ENCODE assay signal across 8 cellular contexts in the genomic region with DNA sequence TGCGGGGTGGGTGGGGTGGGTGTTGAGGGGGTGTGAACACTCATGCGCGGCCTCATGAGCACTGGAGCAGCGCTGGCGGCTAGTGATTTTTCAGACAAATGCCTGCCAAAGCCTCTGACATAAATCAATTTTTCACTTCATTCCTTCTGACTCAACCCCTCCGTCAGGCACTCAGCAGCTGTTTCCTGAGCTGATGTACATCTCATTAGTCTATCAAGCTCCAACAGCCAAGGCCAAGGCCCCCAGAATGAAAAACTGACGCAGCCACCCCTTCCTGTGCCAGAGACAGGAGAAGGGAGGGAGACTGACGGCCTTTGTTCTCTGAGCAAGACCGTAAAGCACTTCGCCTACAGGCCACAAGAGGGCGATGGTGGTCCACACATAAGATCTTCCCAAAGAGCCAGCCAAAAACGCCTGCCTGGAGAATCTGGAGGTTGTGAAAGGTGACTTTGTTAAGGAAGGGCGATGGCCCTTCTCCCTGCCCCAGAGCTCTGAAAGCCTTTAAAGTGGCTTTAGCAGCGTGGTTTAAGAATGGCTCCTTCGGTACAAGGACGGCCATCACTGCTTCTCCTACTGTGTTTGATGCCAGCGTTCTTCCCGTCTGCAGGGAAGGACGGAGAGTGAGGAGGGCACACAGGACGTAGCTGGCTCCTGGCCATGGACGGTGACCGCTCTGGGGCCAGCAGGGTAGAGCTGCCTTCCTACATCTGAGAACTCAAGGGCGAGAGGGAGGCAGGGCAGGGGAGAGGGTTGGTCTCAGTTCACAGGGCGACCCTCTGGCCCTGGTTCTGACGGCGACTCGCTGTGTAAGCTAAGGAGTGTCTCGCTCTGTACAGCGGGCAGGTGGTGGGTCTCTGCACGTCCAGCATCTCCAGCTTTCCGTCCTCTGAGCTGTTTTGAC. TPM values are rescaled to one million over a fixed set of nuclear protein-coding genes. Genes with fewer than 3 reads are reported as not detected.
A peak's percentile ranks its signal among the peaks of the same experiment; 100 is the strongest.
DNase-seq lines count a peak whose midpoint lies in the region; ATAC-seq lines count a peak whose summit lies in the region.

No MANE protein-coding gene starts in this region.

- no peak overlapping the region for H4K8ac ChIP-seq in mesendoderm (ENCODE audit: low read depth, low read length)

- ATAC-seq in GM19324 (IDR thresholded peaks at IDR 0.05; ENCODE audit: low FRiP score, unreplicated experiment) (peak; percentile 54), HG03575 (IDR thresholded peaks at IDR 0.05; ENCODE audit: extremely low read depth, insufficient number of reproducible peaks, low FRiP score, unreplicated experiment) (peak; percentile 30)

- no peaks in the 10 kb centered on the region for H3K36me3 Mint-ChIP-seq in activated CD4-positive, alpha-beta memory T cell treated with anti-CD3 and anti-CD28 coated beads for 36 hours

- POLR2A ChIA-PET in activated CD4-positive, alpha-beta memory T cell treated with anti-CD3 and anti-CD28 coated beads for 36 hours (lab: Charles Lee): no interaction called here

- H3K9ac ChIP-seq in BLaER1 (peak overlapping the region; percentile 64; the same call in 1 of the 2 replicates), mesendoderm (ENCODE audit: low read length) (no peak overlapping the region)

- H3K79me1 ChIP-seq in mesendoderm (ENCODE audit: low read length): no peaks in the 10 kb centered on the region

- H3K4me3 Mint-ChIP-seq in activated CD4-positive, alpha-beta memory T cell treated with anti-CD3 and anti-CD28 coated beads for 36 hours: no peak overlapping the region

- H3K27me3 Mint-ChIP-seq in activated CD4-positive, alpha-beta memory T cell treated with anti-CD3 and anti-CD28 coated beads for 36 hours: no peaks in the 10 kb centered on the region

- H3K4me3 ChIP-seq in BLaER1 (0 out of 2 replicates have a peak overlapping the region, but pooled peaks have one; percentile 5), mesendoderm (ENCODE audit: low read length) (no peak overlapping the region)

- WGBS in mesendoderm (ENCODE audit: extremely low coverage, insufficient coverage, low lambda C conversion rate): no CpG with 5 or more reads among the region's 31 CpGs

- H3K9me3 ChIP-seq in BLaER1: no peaks in the 10 kb centered on the region

- H3K18ac ChIP-seq in mesendoderm (ENCODE audit: low read length): no peak overlapping the region

- CTCF ChIA-PET in activated CD4-positive, alpha-beta memory T cell treated with anti-CD3 and anti-CD28 coated beads for 36 hours (lab: Charles Lee): interaction anchor here (0.6 to 5.1 kb wide), 36 partner anchors 10 to 1139 kb away, joined by 3 to 35 read pairs (median 4); partner anchors contain the start of genes ALG2 and SEC61B

- H3K27ac ChIP-seq in BLaER1 (peak overlapping the region; percentile 53; the same call in 1 of the 2 replicates), mesendoderm (ENCODE audit: low read depth, low read length) (no peak overlapping the region)

- intact Hi-C loops in activated CD4-positive, alpha-beta memory T cell treated with anti-CD3 and anti-CD28 coated beads for 36 hours (cut with micrococcal nuclease): loop anchor here (2.0 to 10.0 kb wide), 8 partner anchors 22 to 1410 kb away; partner anchors contain the start of genes NR4A3 and SEC61B

- no peaks in the 10 kb centered on the region for H3K79me2 ChIP-seq in mesendoderm (ENCODE audit: control insufficient read depth, insufficient read depth, low read length)

- H3K27me3 ChIP-seq in BLaER1 (no peaks in the 10 kb centered on the region), mesendoderm (ENCODE audit: insufficient read depth, low read length, poor library complexity) (no peaks in the 10 kb centered on the region)

- no peak overlapping the region for H2AK5ac ChIP-seq in mesendoderm (ENCODE audit: low read length)

- H3K4me1 ChIP-seq in BLaER1 (peaks cover 40% of the 10 kb centered on the region), mesendoderm (ENCODE audit: control insufficient read depth, low read depth, low read length) (no peaks in the 10 kb centered on the region)

- DNase-seq in NCI-H748 (lab: John Stamatoyannopoulos, UW; ENCODE audit: unreplicated experiment) (peak; percentile 88), mesendoderm (peak; percentile 94)
- peak; percentile 86 for DNase-seq in activated CD4-positive, alpha-beta memory T cell treated with anti-CD3 and anti-CD28 coated beads for 36 hours
- DNase-seq in effector CD4-positive, alpha-beta T cell: peak; percentile 55
- DNase-seq in stimulated activated CD8-positive, alpha-beta memory T cell treated with anti-CD3 and anti-CD28 coated beads, Interleukin-12 subunit alpha, Interleukin-12 subunit beta, amount 100 ng/mL, for 4 hours (ENCODE audit: low read depth): peak; percentile 56

- peaks cover 33% of the 10 kb centered on the region for H3K4me1 Mint-ChIP-seq in activated CD4-positive, alpha-beta memory T cell treated with anti-CD3 and anti-CD28 coated beads for 36 hours (ENCODE audit: low read depth)

- no peak overlapping the region for H3K23ac ChIP-seq in mesendoderm (ENCODE audit: low read length)

- peak overlapping the region; percentile 41 for H4K5ac ChIP-seq in mesendoderm (ENCODE audit: low read length)

- H2BK5ac ChIP-seq in mesendoderm (ENCODE audit: low read length): no peak overlapping the region

- H3K27ac Mint-ChIP-seq in activated CD4-positive, alpha-beta memory T cell treated with anti-CD3 and anti-CD28 coated beads for 36 hours: no peak overlapping the region

- H3K4ac ChIP-seq in mesendoderm (ENCODE audit: low read depth, low read length): no peak overlapping the region

- H2BK120ac ChIP-seq in mesendoderm (ENCODE audit: low read depth, low read length): no peak overlapping the region

- H3K56ac ChIP-seq in mesendoderm (ENCODE audit: low read length): peak overlapping the region; percentile 84

- peak overlapping the region; percentile 52 for H3K4me2 ChIP-seq in BLaER1
- no peak overlapping the region for H3K4me2 ChIP-seq in mesendoderm (ENCODE audit: low read length)

- H2BK15ac ChIP-seq in mesendoderm (replicated peaks; ENCODE audit: low read depth): no peak overlapping the region

- H3K36me3 ChIP-seq in BLaER1 (no peaks in the 10 kb centered on the region), mesendoderm (ENCODE audit: control insufficient read depth, insufficient read depth, low read length) (no peaks in the 10 kb centered on the region)

- H3K9me3 Mint-ChIP-seq in activated CD4-positive, alpha-beta memory T cell treated with anti-CD3 and anti-CD28 coated beads for 36 hours: no peaks in the 10 kb centered on the region

- H4K20me1 ChIP-seq in BLaER1: no peaks in the 10 kb centered on the region

RNA-seq across cellular contexts. Expression of gene ALG2, which starts 37.1 kb away (rescaled TPM):
- total RNA-seq in activated CD4-positive, alpha-beta memory T cell treated with anti-CD3 and anti-CD28 coated beads for 36 hours: 10 to 100 TPM; 18.6 to 20.8 TPM
- 31.2 TPM for polyA plus RNA-seq in mesendoderm (2013, experiment 1 of 2)
- polyA plus RNA-seq in mesendoderm (2013, experiment 2 of 2): 31.0 TPM

RNA-seq across cellular contexts. Expression of gene SEC61B, which starts 37.4 kb away (rescaled TPM):
- 100 to 1,000 TPM; 161 to 166 TPM for total RNA-seq in activated CD4-positive, alpha-beta memory T cell treated with anti-CD3 and anti-CD28 coated beads for 36 hours
- 561 TPM for polyA plus RNA-seq in mesendoderm (2013, experiment 1 of 2)
- polyA plus RNA-seq in mesendoderm (2013, experiment 2 of 2): 537 TPM
